17 cellular contexts compared by ENCODE assay signal in the genomic region with DNA sequence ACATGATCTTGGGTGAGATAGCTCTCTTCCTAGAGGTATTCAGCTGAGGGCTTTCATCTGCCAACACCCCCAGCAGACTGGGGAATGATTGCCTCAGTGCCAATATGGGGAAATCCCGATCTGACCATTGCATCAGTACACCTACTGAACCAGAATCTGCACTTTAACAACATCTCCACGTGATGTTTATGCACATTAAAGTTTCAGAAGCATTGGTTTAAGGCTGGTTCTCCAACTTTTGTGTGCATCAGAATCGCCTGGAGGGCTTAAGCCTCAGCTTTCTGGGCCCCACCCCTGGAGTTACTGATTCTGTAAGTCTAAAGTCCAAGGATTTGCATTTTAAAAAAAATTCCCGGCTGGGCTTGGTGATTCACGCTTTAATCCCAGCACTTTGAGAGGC.
DNase-seq lines count a peak whose midpoint lies in the region; ATAC-seq and TF ChIP-seq lines count a peak whose summit lies in the region.
"Had no signal": no experiment of that assay in that cellular context is flagged by ENCODE, and none has a peak within 500 bp of the region (broad histone marks: within the 10 kb centered on the region; RNA-seq: fewer than 3 reads in every experiment).

No MANE protein-coding gene starts in this region.

- POLR2A ChIA-PET in PC-3 (lab: Charles Lee; ENCODE audit: unreplicated experiment): interaction anchor here (0.6 kb wide), 1 partner anchor 255 kb away, joined by 5 read pairs; no protein-coding TSS in a partner anchor

- H4K20me1 ChIP-seq in PC-3 (ENCODE audit: low read length): no peaks in the 10 kb centered on the region

- ATAC-seq in PC-3: peak; percentile 53; the same call in 1 of the 2 replicates

- no peak for TF ChIP-seq CTCF in PC-3 (conservative IDR thresholded peaks at IDR 0.05; ENCODE audit: low read depth, low read length)
- no peak for TF ChIP-seq CTCF in fibroblast of the aortic adventitia (IDR thresholded peaks at IDR 0.05; ENCODE audit: insufficient read depth, low read length)
- TF ChIP-seq CTCF in stomach (IDR thresholded peaks at IDR 0.05): no peak

- H3K9me2 ChIP-seq in PC-3 (replicated peaks; ENCODE audit: low read length): no peaks in the 10 kb centered on the region

- H3K9ac ChIP-seq in PC-3 (ENCODE audit: low read length): no peak overlapping the region

- H3K27ac ChIP-seq in PC-3 (ENCODE audit: low read length) (peak overlapping the region; percentile 36), stomach (peak overlapping the region; percentile 18 to 68 (median 49))
- H3K27ac ChIP-seq: C4-2B, RWPE1, sigmoid colon, uterus had no signal

- intact Hi-C loops in PC-3 (cut with micrococcal nuclease): no loop called here
- intact Hi-C loops in stomach (cut with DNase I; ENCODE audit: low total_unique reads): no loop called here

- H3K79me2 ChIP-seq in PC-3 (ENCODE audit: low read length): no peaks in the 10 kb centered on the region

- no peak overlapping the region for H3K4me2 ChIP-seq in PC-3 (ENCODE audit: low read length)

- no peak overlapping the region for H3K4me3 ChIP-seq in PC-3 (ENCODE audit: low read length)
- no peak overlapping the region for H3K4me3 ChIP-seq in fibroblast of the aortic adventitia (ENCODE audit: low read depth, low read length)
- no peak overlapping the region for H3K4me3 ChIP-seq in stomach
- H3K4me3 ChIP-seq: sigmoid colon, uterus had no signal

- H3K27me3 ChIP-seq in PC-3 (ENCODE audit: low read length) (no peaks in the 10 kb centered on the region), stomach (no peaks in the 10 kb centered on the region)
- H3K27me3 ChIP-seq: sigmoid colon, uterus had no signal

- no peak for TF ChIP-seq EP300 in stomach (IDR thresholded peaks at IDR 0.05)

- no TSS peak for BruUV-seq in PC-3 (replicated peaks; lab: Mats Ljungman, UMichigan)

- H3K4me1 ChIP-seq in PC-3 (ENCODE audit: insufficient read depth, low read length) (peaks cover 11% of the 10 kb centered on the region), stomach (peaks cover 0 to 11% (median 2%) of the 10 kb centered on the region in 4 donors)
- H3K4me1 ChIP-seq: sigmoid colon, uterus had no signal

- DNase-seq in HT-29 (ENCODE audit: low spot score) (peak; percentile 78), PC-3 (peak; percentile 77), fibroblast of the aortic adventitia (ENCODE audit: low read depth) (peak; percentile 6), stomach (peak; percentile 38), NCI-H1694 treated with DMSO at 0.1 percent for 48 hours (lab: John Stamatoyannopoulos, UW) (no peak), RPMI8226 (no peak)
- no peak for DNase-seq in activated T-cell treated with anti-CD3 and anti-CD28 coated beads, Interleukin-2, amount 50 U/mL, for 1 hour
- DNase-seq: activated CD4-positive, alpha-beta T cell treated with anti-CD3 and anti-CD28 coated beads for 1 hour; activated naive CD4-positive, alpha-beta T cell; H9; NCI-H1436 treated with DMSO at 0.1 percent for 48 hours; NCI-H446; sigmoid colon; stimulated activated CD4-positive, alpha-beta T cell treated with anti-CD3 and anti-CD28 coated beads, Interleukin-4, amount 100 ng/mL, for 24 hours; uterus had no signal

- H2AFZ ChIP-seq in PC-3 (ENCODE audit: low read length): peak overlapping the region; percentile 7

- CTCF ChIA-PET in PC-3 (lab: Charles Lee): no interaction called here

- no peaks in the 10 kb centered on the region for H3K9me3 ChIP-seq in PC-3 (ENCODE audit: low read length)
- no peaks in the 10 kb centered on the region for H3K9me3 ChIP-seq in stomach
- H3K9me3 ChIP-seq: sigmoid colon, uterus had no signal

- TF ChIP-seq POLR2A in stomach (IDR thresholded peaks at IDR 0.05): no peak

- WGBS in stomach, 5 donors: 22 to 57% (median 37%) methylated on average over 5 of the region's 5 CpGs

- H3K36me3 ChIP-seq in PC-3 (ENCODE audit: low read depth, low read length) (no peaks in the 10 kb centered on the region), stomach (no peaks in the 10 kb centered on the region)
- H3K36me3 ChIP-seq: sigmoid colon, uterus had no signal

- no peaks in the 10 kb centered on the region for H3F3A ChIP-seq in PC-3 (ENCODE audit: low read length, unreplicated experiment)

Comparison
In these comparisons a context has a peak if more than half of its experiments do, and no peak if none do; other contexts are left out.
1. DNase-seq: peak in HT-29 (single experiment), PC-3 (single experiment), fibroblast of the aortic adventitia (single experiment) and stomach (single experiment); none in NCI-H1694 treated with DMSO at 0.1 percent for 48 hours (single experiment), RPMI8226 (single experiment) and activated T-cell treated with anti-CD3 and anti-CD28 coated beads, Interleukin-2, amount 50 U/mL, for 1 hour (single experiment).